In genomic region chr22:18042685-18043084, GRCh38 we compare ENCODE assay signal across 21 cellular contexts. TPM values are rescaled to one million over a fixed set of nuclear protein-coding genes. Genes with fewer than 3 reads are reported as not detected.
DNase-seq lines count a peak whose midpoint lies in the region; ATAC-seq and TF ChIP-seq lines count a peak whose summit lies in the region.
"Had no signal": no experiment of that assay in that cellular context is flagged by ENCODE, and none has a peak within 500 bp of the region (broad histone marks: within the 10 kb centered on the region; RNA-seq: fewer than 3 reads in every experiment).

No MANE protein-coding gene starts in this region.

- H3K27me3 ChIP-seq in RWPE2 (ENCODE audit: insufficient read depth, poor library complexity, severe bottlenecking) (no peaks in the 10 kb centered on the region), skeletal muscle tissue (ENCODE audit: control insufficient read depth in 3 of 3, insufficient read depth in 3 of 3, low read length in 3 of 3) (no peaks in the 10 kb centered on the region)

- peak; percentile 31; the same call in 1 of the 3 replicates for ATAC-seq in RWPE2 (ENCODE audit: low read depth)
- ATAC-seq: left colon, Panc1, sciatic nerve had no signal

- DNase-seq in HFFc6, result peak; percentile 43
- DNase-seq in RWPE2 (ENCODE audit: low spot score), result no peak
- DNase-seq in fibroblast of peridontal ligament (ENCODE audit: extremely low read depth), result peak; percentile 47
- no peak for DNase-seq in GM10248 (ENCODE audit: extremely low spot score)
- DNase-seq in NCI-H446 (lab: John Stamatoyannopoulos, UW), result no peak
- DNase-seq in COR-L47 (lab: John Stamatoyannopoulos, UW), result no peak
- DNase-seq: activated gamma-delta T cell; amniotic stem cell; DMS 273 treated with DMSO at 0.1 percent for 48 hours; left colon; NCI-H1436 treated with DMSO at 0.1 percent for 48 hours; NCI-H2171 treated with DMSO at 0.1 percent for 48 hours; NCI-H748 treated with DMSO at 0.1 percent for 48 hours; nucleus accumbens; stimulated activated CD4-positive, alpha-beta T cell treated with anti-CD3 and anti-CD28 coated beads, Interleukin-2, amount 100 ng/mL, for 24 hours; substantia nigra had no signal

- POLR2A ChIA-PET in GM10248 (lab: Yijun Ruan, JAX), result no interaction called here

- H3K9ac ChIP-seq in skeletal muscle tissue (ENCODE audit: low read depth in 1 of 3, low read length in 3 of 3), result peak overlapping the region; percentile 7 to 62 (median 27)
- H3K9ac ChIP-seq: KMS-11 had no signal

- no peaks in the 10 kb centered on the region for H3K9me3 Mint-ChIP-seq in HFFc6

- CTCF ChIA-PET in GM10248 (lab: Yijun Ruan, JAX), result no interaction called here

- H3K4me1 Mint-ChIP-seq in HFFc6 (ENCODE audit: low read depth), result peaks cover 9% of the 10 kb centered on the region

- peak overlapping the region; percentile 8 for H3K27ac ChIP-seq in RWPE2 (ENCODE audit: poor library complexity, severe bottlenecking)
- H3K27ac ChIP-seq in skeletal muscle tissue (ENCODE audit: low read depth, low read length), result peak overlapping the region; percentile 73
- H3K27ac ChIP-seq: C4-2B, KMS-11 had no signal

- no peaks in the 10 kb centered on the region for H3K36me3 Mint-ChIP-seq in HFFc6 (ENCODE audit: low read depth)

- H3K4me1 ChIP-seq in RWPE2 (ENCODE audit: insufficient read depth, poor library complexity, severe bottlenecking), result peaks cover 8% of the 10 kb centered on the region
- H3K4me1 ChIP-seq in skeletal muscle tissue (ENCODE audit: control insufficient read depth in 3 of 3, insufficient read depth in 3 of 3, low read length in 3 of 3), result peaks cover 25 to 30% (median 29%) of the 10 kb centered on the region in 3 donors

- no peak overlapping the region for H3K4me3 ChIP-seq in RWPE2 (ENCODE audit: severe bottlenecking)
- H3K4me3 ChIP-seq in skeletal muscle tissue (ENCODE audit: low read length in 3 of 3), result peak overlapping the region in 2 of 3 donors; percentile 8 to 23

- H3K27me3 Mint-ChIP-seq in HFFc6 (ENCODE audit: insufficient read depth), result peaks cover 4% of the 10 kb centered on the region

- H3K4me3 Mint-ChIP-seq in HFFc6, result no peak overlapping the region

- H3K9me3 ChIP-seq in RWPE2 (ENCODE audit: severe bottlenecking) (no peaks in the 10 kb centered on the region), skeletal muscle tissue (ENCODE audit: control insufficient read depth in 3 of 3, low read length in 3 of 3) (no peaks in the 10 kb centered on the region)

- H3K27ac Mint-ChIP-seq in HFFc6, result peak overlapping the region; percentile 43; the same call in 1 of the 2 replicates

- no peaks in the 10 kb centered on the region for H3K36me3 ChIP-seq in RWPE2 (ENCODE audit: low read depth)
- H3K36me3 ChIP-seq in skeletal muscle tissue (ENCODE audit: control insufficient read depth in 3 of 3, insufficient read depth in 3 of 3, low read length in 3 of 3), result no peaks in the 10 kb centered on the region

- TF ChIP-seq CTCF in HFFc6 (IDR thresholded peaks at IDR 0.05), result no peak
- no peak for TF ChIP-seq CTCF in RWPE2 (IDR thresholded peaks at IDR 0.05; ENCODE audit: poor library complexity, severe bottlenecking)
- TF ChIP-seq CTCF in GM10248 (IDR thresholded peaks at IDR 0.05; ENCODE audit: control extremely low read depth, extremely low read depth, low read depth, missing control alignments), result no peak

RNA-seq across cellular contexts. Expression of gene MICAL3, which starts 18.3 kb away (rescaled TPM):
- total RNA-seq in HFFc6 (2021; fragmentation: NEBNext Ultra II Directional; extraction: Animal tissue kit (Norgen Biotek cat#: 25700)), result 10 to 100 TPM; 38.6 to 44.1 (median 39.7) TPM
- total RNA-seq in skeletal muscle tissue, result 20.9 TPM

RNA-seq across cellular contexts. Expression of gene PEX26, which starts 35.1 kb away (rescaled TPM):
- total RNA-seq in HFFc6 (2021; fragmentation: NEBNext Ultra II Directional; extraction: Animal tissue kit (Norgen Biotek cat#: 25700)), result 10 to 100 TPM; 38.9 to 49.8 (median 43.5) TPM
- 5.2 TPM for total RNA-seq in skeletal muscle tissue

Comparison
In these comparisons a context has a peak if more than half of its experiments do, and no peak if none do; other contexts are left out.
1. DNase-seq: peak in HFFc6 (single experiment) and fibroblast of peridontal ligament (single experiment); none in RWPE2 (single experiment), GM10248 (single experiment), NCI-H446 (0 of 2) and COR-L47 (single experiment).